28 cellular contexts compared by ENCODE assay signal in the genomic region with DNA sequence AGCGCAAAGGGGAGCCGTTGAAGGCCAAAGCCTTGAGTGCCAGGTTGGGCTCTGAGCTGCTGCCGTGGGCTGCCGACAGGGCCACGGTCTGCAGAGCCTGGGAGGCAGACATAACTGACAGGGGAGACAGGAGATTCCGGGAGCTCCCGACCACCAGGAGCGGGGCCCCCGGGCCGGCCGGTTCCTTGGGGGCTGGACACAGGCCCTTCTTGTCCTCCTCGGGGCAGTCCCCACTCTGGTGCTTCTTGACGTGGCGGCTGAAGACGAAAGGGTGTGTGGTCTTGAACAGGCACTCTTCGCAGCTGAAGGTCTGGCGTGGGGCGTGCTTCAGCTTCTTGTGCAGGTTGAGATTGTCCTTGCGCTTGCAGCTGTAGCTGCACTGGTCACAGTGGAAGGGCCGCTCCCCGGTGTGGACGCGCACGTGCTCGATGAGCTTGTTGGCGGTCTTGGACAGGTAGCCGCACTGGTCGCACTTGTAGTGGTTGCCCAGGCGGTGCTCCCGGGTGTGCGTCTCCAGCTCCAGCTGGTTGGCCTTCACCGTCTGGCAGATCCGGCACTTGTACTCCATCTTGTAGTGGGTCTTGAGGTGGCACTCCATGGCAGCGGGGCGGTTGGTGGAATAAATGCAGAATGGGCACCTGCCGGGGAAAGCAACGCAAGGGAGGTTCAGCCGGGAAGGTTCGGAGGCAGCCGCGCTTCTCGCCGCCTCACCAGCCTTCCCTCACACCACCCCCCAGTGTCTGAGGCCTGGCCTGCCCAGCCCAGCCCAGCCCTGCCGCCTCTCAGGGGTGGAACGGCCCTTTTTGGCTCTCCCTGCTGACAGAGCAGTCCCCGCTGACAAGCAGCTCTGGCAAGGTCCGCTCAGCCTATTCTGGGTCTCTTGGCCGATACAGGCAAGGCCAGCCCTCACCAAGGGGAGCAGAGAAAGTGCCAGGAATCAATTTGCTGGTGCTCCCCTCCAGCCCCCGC.
DNase-seq lines count a peak whose midpoint lies in the region; ATAC-seq and TF ChIP-seq lines count a peak whose summit lies in the region.
"Had no signal": no experiment of that assay in that cellular context is flagged by ENCODE, and none has a peak within 500 bp of the region (broad histone marks: within the 10 kb centered on the region; RNA-seq: fewer than 3 reads in every experiment).

No MANE protein-coding gene starts in this region.

- H3K79me2 ChIP-seq in GM23338 (replicated peaks; ENCODE audit: insufficient read depth): no peaks in the 10 kb centered on the region
- H3K79me2 ChIP-seq: parathyroid adenoma had no signal

- 0 out of 2 replicates have a peak, but pooled peaks cover 4% of the 10 kb centered on the region for H3F3A ChIP-seq in GM23338 (replicated peaks; ENCODE audit: low read depth)

- H3K36me3 ChIP-seq in GM23338 (ENCODE audit: insufficient read depth) (peaks cover 38% of the 10 kb centered on the region), heart left ventricle (peaks cover 0 to 59% (median 41%) of the 10 kb centered on the region in 9 donors), psoas muscle (ENCODE audit: insufficient read depth in 1 of 2, low read depth in 1 of 2) (peaks cover 8 to 58% of the 10 kb centered on the region in 2 donors)

- no peaks in the 10 kb centered on the region for H3K4me1 ChIP-seq in GM23338 (ENCODE audit: insufficient read depth)
- H3K4me1 ChIP-seq in heart left ventricle: peaks cover 0 to 4% (median 0%) of the 10 kb centered on the region in 12 donors
- H3K4me1 ChIP-seq in psoas muscle: no peaks in the 10 kb centered on the region
- H3K4me1 ChIP-seq: BLaER1 treated with 17β-estradiol and CSF1 and Interleukin-3, amounts not matched to agents 10 nM and 100 nM; parathyroid adenoma had no signal

- H3K9me3 Mint-ChIP-seq in GM23338: no peaks in the 10 kb centered on the region
- H3K9me3 Mint-ChIP-seq: brain, natural killer cell, type B pancreatic cell had no signal

- H3K36me3 Mint-ChIP-seq in GM23338 (ENCODE audit: low read depth): peaks cover 58% of the 10 kb centered on the region

- no peak overlapping the region for H2AFZ ChIP-seq in GM23338
- H2AFZ ChIP-seq: parathyroid adenoma had no signal

- intact Hi-C loops in heart left ventricle (cut with DNase I): no loop called here
- intact Hi-C loops in psoas muscle (cut with DNase I): no loop called here

- H3K9me2 ChIP-seq in GM23338 (ENCODE audit: insufficient read depth): no peaks in the 10 kb centered on the region

- TF ChIP-seq POLR2A in heart left ventricle (IDR thresholded peaks at IDR 0.05): no peak

- peaks cover 2% of the 10 kb centered on the region; the same call in 2 of the 3 replicates for H3K4me1 Mint-ChIP-seq in GM23338
- H3K4me1 Mint-ChIP-seq: brain, natural killer cell had no signal

- DNase-seq in GM23338 (ENCODE audit: low spot score) (no peak), anterior cingulate cortex (lab: John Stamatoyannopoulos, UW) (peak in 32 of 58 donors; percentile 9 to 69 (median 28)), heart left ventricle (peak; percentile 40 to 82 (median 68)), psoas muscle (no peak), NCI-H69 (lab: John Stamatoyannopoulos, UW) (no peak), DMS 273 treated with DMSO at 0.1 percent for 48 hours (lab: John Stamatoyannopoulos, UW) (no peak)
- DNase-seq: ACHN; activated CD4-positive, alpha-beta T cell treated with anti-CD3 and anti-CD28 coated beads, Interleukin-2, amount 50 U/mL, for 4 hours; activated CD8-positive, alpha-beta memory T cell treated with anti-CD3 and anti-CD28 coated beads, Interleukin-2, amount 50 U/mL, for 4 hours; COR-L47; DMS79; effector CD8-positive, alpha-beta T cell; foreskin melanocyte; Kasumi-1; MV-4-11; natural killer cell; NCI-H1694; NCI-H526; RPMI8226; T-helper 2 cell; WERI-Rb-1 had no signal

- peaks cover 2% of the 10 kb centered on the region for H3K27me3 Mint-ChIP-seq in GM23338 (ENCODE audit: insufficient read depth, low read depth, poor library complexity)
- H3K27me3 Mint-ChIP-seq: brain, type B pancreatic cell had no signal

- TF ChIP-seq CTCF in GM23338 (conservative IDR thresholded peaks at IDR 0.05; ENCODE audit: low read depth in 2 of 2) (no peak), heart left ventricle (IDR thresholded peaks at IDR 0.05) (no peak), psoas muscle (IDR thresholded peaks at IDR 0.05) (no peak)

- H3K27me3 ChIP-seq in GM23338 (ENCODE audit: insufficient read depth) (no peaks in the 10 kb centered on the region), heart left ventricle (no peaks in the 10 kb centered on the region), psoas muscle (ENCODE audit: insufficient read depth in 3 of 3, low read length in 2 of 3) (no peaks in the 10 kb centered on the region)
- H3K27me3 ChIP-seq: BLaER1 treated with 17β-estradiol and CSF1 and Interleukin-3, amounts not matched to agents 10 nM and 100 nM had no signal

- H3K4me3 ChIP-seq in GM23338 (no peak overlapping the region), heart left ventricle (no peak overlapping the region), psoas muscle (no peak overlapping the region)
- H3K4me3 ChIP-seq: BLaER1 treated with 17β-estradiol and CSF1 and Interleukin-3, amounts not matched to agents 10 nM and 100 nM had no signal

- H3K9me3 ChIP-seq in heart left ventricle (no peaks in the 10 kb centered on the region), psoas muscle (no peaks in the 10 kb centered on the region)
- H3K9me3 ChIP-seq: BLaER1 treated with 17β-estradiol and CSF1 and Interleukin-3, amounts not matched to agents 10 nM and 100 nM had no signal

- H4K20me1 ChIP-seq in GM23338 (replicated peaks; ENCODE audit: insufficient read depth): no peaks in the 10 kb centered on the region
- H4K20me1 ChIP-seq: BLaER1 treated with 17β-estradiol and CSF1 and Interleukin-3, amounts not matched to agents 10 nM and 100 nM had no signal

- no peak overlapping the region for H3K4me3 Mint-ChIP-seq in GM23338
- H3K4me3 Mint-ChIP-seq: brain, natural killer cell, type B pancreatic cell had no signal

- peak overlapping the region; percentile 61; the same call in 1 of the 2 replicates for H3K27ac Mint-ChIP-seq in GM23338
- H3K27ac Mint-ChIP-seq: brain, natural killer cell, type B pancreatic cell had no signal

- H3K4me2 ChIP-seq in GM23338: no peak overlapping the region
- H3K4me2 ChIP-seq: BLaER1 treated with 17β-estradiol and CSF1 and Interleukin-3, amounts not matched to agents 10 nM and 100 nM had no signal

- no peak overlapping the region for H3K27ac ChIP-seq in GM23338 (ENCODE audit: low read depth)
- peak overlapping the region in 8 of 12 donors; percentile 18 to 61 (median 51) for H3K27ac ChIP-seq in heart left ventricle
- no peak overlapping the region for H3K27ac ChIP-seq in psoas muscle
- H3K27ac ChIP-seq: BLaER1 treated with 17β-estradiol and CSF1 and Interleukin-3, amounts not matched to agents 10 nM and 100 nM; HL-60; parathyroid adenoma; WERI-Rb-1 had no signal

- ATAC-seq in GM23338 (peak; percentile 52), heart left ventricle (peak; percentile 94 to 98 (median 97)), psoas muscle (peak in 3 of 4 donors; percentile 34 to 58 (median 36)), HG02885 (IDR thresholded peaks at IDR 0.05; ENCODE audit: poor library complexity, unreplicated experiment) (no peak)
- ATAC-seq: natural killer cell, SK-N-SH treated with all-trans-retinoic acid at 6 μM for 48 hours had no signal

- 90 to 96% (median 92%) methylated on average over 43 to 49 of the region's 49 CpGs for WGBS in heart left ventricle, 4 donors
- 96 to 97% (median 96%) methylated on average over 48 to 49 of the region's 49 CpGs for WGBS in psoas muscle, 3 donors

TF ChIP-seq in GM23338, 12 proteins besides CTCF, POLR2A, EP300 and RAD21 (continues in another document):
- TF ChIP-seq EZH2 (IDR thresholded peaks at IDR 0.05; ENCODE audit: low read depth, unreplicated experiment): no peak
- TF ChIP-seq EZH2phosphoT487 (IDR thresholded peaks at IDR 0.05; ENCODE audit: unreplicated experiment): no peak
- TF ChIP-seq ZNF114 (CRISPR knock-in tag; IDR thresholded peaks at IDR 0.05): no peak
- TF ChIP-seq, protein P1, sequence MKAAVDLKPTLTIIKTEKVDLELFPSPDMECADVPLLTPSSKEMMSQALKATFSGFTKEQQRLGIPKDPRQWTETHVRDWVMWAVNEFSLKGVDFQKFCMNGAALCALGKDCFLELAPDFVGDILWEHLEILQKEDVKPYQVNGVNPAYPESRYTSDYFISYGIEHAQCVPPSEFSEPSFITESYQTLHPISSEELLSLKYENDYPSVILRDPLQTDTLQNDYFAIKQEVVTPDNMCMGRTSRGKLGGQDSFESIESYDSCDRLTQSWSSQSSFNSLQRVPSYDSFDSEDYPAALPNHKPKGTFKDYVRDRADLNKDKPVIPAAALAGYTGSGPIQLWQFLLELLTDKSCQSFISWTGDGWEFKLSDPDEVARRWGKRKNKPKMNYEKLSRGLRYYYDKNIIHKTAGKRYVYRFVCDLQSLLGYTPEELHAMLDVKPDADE (IDR thresholded peaks at IDR 0.05): no peak

Comparison
In these comparisons a context has a peak if more than half of its experiments do, and no peak if none do; other contexts are left out.
1. DNase-seq: peak in anterior cingulate cortex (32 of 58) and heart left ventricle (5 of 5); none in GM23338 (single experiment), psoas muscle (0 of 2), NCI-H69 (single experiment) and DMS 273 treated with DMSO at 0.1 percent for 48 hours (single experiment).
2. H3K27ac ChIP-seq: peak in heart left ventricle (8 of 12); none in GM23338 (single experiment) and psoas muscle (single experiment).